1 cellular context compared by ENCODE assay signal in genomic region chr7:2012044-2012900, GRCh38.
TF ChIP-seq lines count a peak whose summit lies in the region.

No MANE protein-coding gene starts in this region.

TF ChIP-seq in WTC11, 78 proteins besides CTCF, POLR2A, EP300 and RAD21 (continued from another document):
- TF ChIP-seq ZNF532 (CRISPR knock-in tag; IDR thresholded peaks at IDR 0.05; ENCODE audit: borderline replicate concordance): no peak
- no peak for TF ChIP-seq ZNF512 (CRISPR knock-in tag; IDR thresholded peaks at IDR 0.05; ENCODE audit: borderline replicate concordance)
- TF ChIP-seq NR1H2 (CRISPR knock-in tag; IDR thresholded peaks at IDR 0.05): no peak
- TF ChIP-seq ZNF425 (CRISPR knock-in tag; conservative IDR thresholded peaks at IDR 0.05): no peak
